Comparison of ENCODE assay signal across 6 cellular contexts in the genomic region with DNA sequence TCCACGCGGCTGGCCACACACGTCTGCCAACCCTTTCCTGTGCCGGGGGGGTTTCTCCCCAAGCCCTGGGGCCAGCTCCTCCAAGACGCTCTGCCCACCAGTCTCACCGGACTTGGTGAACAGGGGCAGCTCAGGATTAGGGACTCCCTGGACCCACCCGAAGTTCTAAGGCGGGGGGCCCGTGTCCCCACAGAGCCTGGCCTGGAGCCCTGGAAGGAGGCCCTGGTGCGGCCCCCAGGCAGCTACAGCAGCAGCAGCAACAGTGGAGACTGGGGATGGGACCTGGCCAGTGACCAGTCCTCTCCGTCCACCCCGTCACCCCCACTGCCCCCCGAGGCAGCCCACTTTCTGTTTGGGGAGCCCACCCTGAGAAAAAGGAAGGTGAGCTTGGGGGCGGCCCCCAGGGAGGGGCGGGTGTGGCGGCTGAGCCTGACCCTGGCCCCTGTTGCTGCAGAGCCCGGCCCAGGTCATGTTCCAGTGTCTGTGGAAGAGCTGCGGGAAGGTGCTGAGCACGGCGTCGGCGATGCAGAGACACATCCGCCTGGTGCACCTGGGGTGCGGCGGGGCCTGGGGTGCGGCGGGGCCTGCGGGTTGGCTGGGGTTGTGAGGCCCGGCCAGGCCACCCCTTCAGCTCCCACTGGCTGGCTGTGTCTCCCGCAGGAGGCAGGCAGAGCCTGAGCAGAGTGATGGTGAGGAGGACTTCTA. TPM values are rescaled to one million over a fixed set of nuclear protein-coding genes. Genes with fewer than 3 reads are reported as not detected.
DNase-seq lines count a peak whose midpoint lies in the region; ATAC-seq and TF ChIP-seq lines count a peak whose summit lies in the region.

No MANE protein-coding gene starts in this region.

- DNase-seq in AG04450 (ENCODE audit: low read depth, low spot score) (no peak), WERI-Rb-1 (no peak), right lobe of liver (no peak), omental fat pad (ENCODE audit: low spot score) (no peak), NCI-H510A treated with DMSO at 0.1 percent for 48 hours (lab: John Stamatoyannopoulos, UW) (no peak)

- peaks cover 10% of the 10 kb centered on the region for H3K36me3 ChIP-seq in WERI-Rb-1
- peaks cover 0 to 14% (median 7%) of the 10 kb centered on the region in 4 donors for H3K36me3 ChIP-seq in right lobe of liver

- peaks cover 0 to 28% (median 12%) of the 10 kb centered on the region in 4 donors for H3K4me1 ChIP-seq in right lobe of liver

- TF ChIP-seq POLR2A in right lobe of liver (IDR thresholded peaks at IDR 0.05): no peak

- ATAC-seq in right lobe of liver (no peak), HG03457 (IDR thresholded peaks at IDR 0.05; ENCODE audit: unreplicated experiment) (no peak), omental fat pad (ENCODE audit: low FRiP score) (no peak)

- POLR2A ChIA-PET in AG04450 (lab: Yijun Ruan, JAX): interaction anchor here (0.9 to 1.8 kb wide), 6 partner anchors 33 to 221 kb away, joined by 4 to 16 read pairs (median 6); a partner anchor contains a TSS

- H3K9me3 ChIP-seq in AG04450 (ENCODE audit: control insufficient read depth, insufficient read depth, low read length) (no peaks in the 10 kb centered on the region; the same call in 1 of the 2 replicates), WERI-Rb-1 (ENCODE audit: severe bottlenecking) (no peaks in the 10 kb centered on the region), right lobe of liver (no peaks in the 10 kb centered on the region)

- intact Hi-C loops in right lobe of liver (cut with DNase I): no loop called here

- H3K27ac ChIP-seq in AG04450 (ENCODE audit: low read depth, low read length) (peak overlapping the region; percentile 39), WERI-Rb-1 (peak overlapping the region; percentile 78), right lobe of liver (peak overlapping the region in 1 of 3 donors; percentile 92)

- H3K4me3 ChIP-seq in AG04450 (ENCODE audit: low read depth, low read length): peak overlapping the region; percentile 74
- H3K4me3 ChIP-seq in WERI-Rb-1 (ENCODE audit: low read depth, low read length): no peak overlapping the region
- peak overlapping the region; percentile 48 to 85 (median 68) for H3K4me3 ChIP-seq in right lobe of liver

- no peak for TF ChIP-seq CTCF in AG04450 (IDR thresholded peaks at IDR 0.05; ENCODE audit: low read depth, low read length)
- no peak for TF ChIP-seq CTCF in WERI-Rb-1 (IDR thresholded peaks at IDR 0.05; ENCODE audit: low read depth, low read length)
- TF ChIP-seq CTCF in right lobe of liver (IDR thresholded peaks at IDR 0.05): no peak
- TF ChIP-seq CTCF in omental fat pad (IDR thresholded peaks at IDR 0.05): no peak

- WGBS in right lobe of liver (ENCODE audit: insufficient coverage, low coverage, low lambda C conversion rate, missing lambda C conversion rate): 39% methylated on average over 5 of the region's 30 CpGs

- CTCF ChIA-PET in AG04450 (lab: Charles Lee): interaction anchor here (1.6 to 1.7 kb wide), 2 partner anchors 34 to 204 kb away, joined by 5 to 6 read pairs; a partner anchor contains a TSS

- H3K27me3 ChIP-seq in AG04450 (ENCODE audit: control insufficient read depth, insufficient read depth, low read length) (no peaks in the 10 kb centered on the region), WERI-Rb-1 (ENCODE audit: insufficient read depth, low read depth, severe bottlenecking) (no peaks in the 10 kb centered on the region), right lobe of liver (no peaks in the 10 kb centered on the region)

RNA-seq across cellular contexts. Expression of a gene that starts 2.3 kb away (rescaled TPM):
- 26.0 and 27.6 TPM in 2 replicates for polyA plus RNA-seq in AG04450 (2011; rRNA removed)
- 11.8 and 21.7 TPM in 2 replicates for polyA minus RNA-seq in AG04450 (2011; rRNA and poly(A)+ RNA removed)
- total RNA-seq in right lobe of liver: 100 to 1,000 TPM in 2 of 6 experiments, 10 to 100 TPM in 4; 36.0 to 180 (median 73.8) TPM
- total RNA-seq in omental fat pad: 10 to 100 TPM; 25.3 to 82.0 (median 40.9) TPM

RNA-seq across cellular contexts. Expression of a gene that starts 5.4 kb away (rescaled TPM):
- 1.5 and 1.8 TPM in 2 replicates for polyA plus RNA-seq in AG04450 (2011; rRNA removed)
- polyA minus RNA-seq in AG04450 (2011; rRNA and poly(A)+ RNA removed): 0.35 TPM in 1 of 2 replicates, not detected in the other
- 100 to 1,000 TPM in 2 of 6 experiments, 10 to 100 TPM in 4; 37.0 to 118 (median 65.5) TPM for total RNA-seq in right lobe of liver
- 10 to 100 TPM in 2 of 4 donors, 1 to 10 TPM in 2; 7.4 to 21.1 (median 14.0) TPM for total RNA-seq in omental fat pad

RNA-seq across cellular contexts. Expression of a gene that starts 34.0 kb away (rescaled TPM):
- polyA plus RNA-seq in AG04450 (2011; rRNA removed): 8.7 and 10.6 TPM in 2 replicates
- 8.0 and 13.3 TPM in 2 replicates for polyA minus RNA-seq in AG04450 (2011; rRNA and poly(A)+ RNA removed)
- total RNA-seq in right lobe of liver (10 to 100 TPM; 18.7 to 68.9 (median 31.9) TPM), omental fat pad (10 to 100 TPM; 13.2 to 34.5 (median 20.6) TPM)

RNA-seq across cellular contexts. Expression of a gene that starts 34.1 kb away (rescaled TPM):
- 21.4 and 23.8 TPM in 2 replicates for polyA plus RNA-seq in AG04450 (2011; rRNA removed)
- polyA minus RNA-seq in AG04450 (2011; rRNA and poly(A)+ RNA removed): 21.6 and 22.1 TPM in 2 replicates
- total RNA-seq in right lobe of liver: 10 to 100 TPM; 16.0 to 22.2 (median 20.2) TPM
- total RNA-seq in omental fat pad: 10 to 100 TPM; 25.5 to 44.3 (median 40.9) TPM

RNA-seq across cellular contexts. Expression of a gene that starts 45.4 kb away (rescaled TPM):
- polyA plus RNA-seq in AG04450 (2011; rRNA removed): 2.5 and 5.2 TPM in 2 replicates
- polyA minus RNA-seq in AG04450 (2011; rRNA and poly(A)+ RNA removed): 0.74 and 1.2 TPM in 2 replicates
- total RNA-seq in right lobe of liver (1 to 10 TPM in 1 of 6 experiments, under 1 TPM in 2, not detected in 3; 0.56 to 1.0 (median 0.62) TPM), omental fat pad (10 to 100 TPM; 10.5 to 91.9 (median 12.3) TPM)
